ENCODE assay signal across 14 cellular contexts in the genomic region with DNA sequence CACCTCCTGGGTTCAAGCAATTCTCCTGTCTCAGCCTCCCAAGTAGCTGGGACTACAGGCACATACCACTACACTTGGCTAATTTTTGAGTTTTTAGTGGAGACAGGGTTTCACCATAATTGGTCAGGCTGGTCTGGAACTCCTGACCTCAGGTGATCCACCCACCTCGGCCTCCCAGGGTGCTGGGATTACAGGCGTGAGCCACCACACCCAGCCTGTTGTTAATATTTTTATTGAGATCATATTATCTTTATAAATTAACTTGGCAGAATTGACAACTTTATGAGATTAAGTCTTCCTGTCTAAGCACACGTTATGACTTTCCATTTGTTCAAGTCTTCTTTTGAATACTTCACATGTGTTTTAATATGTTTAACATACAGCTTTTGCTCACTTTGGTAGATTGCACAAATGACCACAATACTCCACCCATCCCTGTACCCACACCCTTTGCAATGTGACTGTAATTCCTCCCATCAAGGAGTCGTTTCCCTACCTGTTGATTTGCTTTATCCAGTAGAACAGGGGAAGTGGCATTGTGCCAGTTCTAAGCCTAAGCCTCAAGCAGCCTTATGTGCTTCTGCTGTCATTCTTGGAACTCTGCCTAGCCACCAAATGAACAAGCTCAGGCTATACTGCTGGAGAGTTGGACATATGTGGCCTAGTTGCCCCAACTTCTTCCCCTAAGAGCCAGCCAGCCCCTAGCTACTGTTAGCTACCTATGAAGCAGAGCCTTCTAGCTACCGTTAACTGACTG. TPM values are rescaled to one million over a fixed set of nuclear protein-coding genes. Genes with fewer than 3 reads are reported as not detected.
DNase-seq lines count a peak whose midpoint lies in the region; FAIRE-seq and TF ChIP-seq lines count a peak whose summit lies in the region.
"Had no signal": no experiment of that assay in that cellular context is flagged by ENCODE, and none has a peak within 500 bp of the region (broad histone marks: within the 10 kb centered on the region; RNA-seq: fewer than 3 reads in every experiment).

No MANE protein-coding gene starts in this region.

- H3K27me3 Mint-ChIP-seq in astrocyte (ENCODE audit: low read depth, unreplicated experiment) = no peaks in the 10 kb centered on the region
- H3K27me3 Mint-ChIP-seq in activated naive CD4-positive, alpha-beta T cell treated with anti-CD3 and anti-CD28 coated beads, Interleukin-2, amount 10 ng/mL, durations not matched to agents 7 days and 5 days = no peaks in the 10 kb centered on the region

- DNase-seq in DMS 273 treated with DMSO at 0.1 percent for 48 hours (lab: John Stamatoyannopoulos, UW) = peak; percentile 87
- DNase-seq in astrocyte (ENCODE audit: low read depth) = peak; percentile 43
- peak; percentile 64 for DNase-seq in glomerular visceral epithelial cell (ENCODE audit: extremely low spot score)
- no peak for DNase-seq in SHP77 treated with DMSO at 0.1 percent for 48 hours (lab: John Stamatoyannopoulos, UW)
- no peak for DNase-seq in activated naive CD4-positive, alpha-beta T cell treated with anti-CD3 and anti-CD28 coated beads, Interleukin-2, amount 10 ng/mL, durations not matched to agents 7 days and 5 days
- DNase-seq in T-helper 1 cell = no peak
- DNase-seq in NCI-H187 treated with DMSO at 0.1 percent for 48 hours (lab: John Stamatoyannopoulos, UW) = no peak
- DNase-seq: activated CD4-positive, alpha-beta T cell treated with anti-CD3 and anti-CD28 coated beads for 48 hours; activated naive CD4-positive, alpha-beta T cell treated with Interleukin-2 at 50 U/mL for 16 hours; effector memory CD4-positive, alpha-beta T cell; MG63; stimulated activated CD4-positive, alpha-beta T cell treated with anti-CD3 and anti-CD28 coated beads, Interleukin-4, amount 100 ng/mL, for 1 hour had no signal

- H3K4me3 ChIP-seq in astrocyte (ENCODE audit: insufficient read depth, low read depth, low read length) = no peak overlapping the region
- H3K4me3 ChIP-seq: MG63 had no signal

- no peaks in the 10 kb centered on the region for H3K9me3 ChIP-seq in KOPT-K1 (ENCODE audit: insufficient read depth, low read length, poor library complexity, severe bottlenecking)
- H3K9me3 ChIP-seq in astrocyte (ENCODE audit: insufficient read depth, low read depth, low read length) = no peaks in the 10 kb centered on the region
- H3K9me3 ChIP-seq: MG63 had no signal

- no peaks in the 10 kb centered on the region for H4K20me1 ChIP-seq in astrocyte (ENCODE audit: insufficient read depth, low read length)

- no peaks in the 10 kb centered on the region for H3K9me3 Mint-ChIP-seq in astrocyte (ENCODE audit: unreplicated experiment)
- no peaks in the 10 kb centered on the region for H3K9me3 Mint-ChIP-seq in activated naive CD4-positive, alpha-beta T cell treated with anti-CD3 and anti-CD28 coated beads, Interleukin-2, amount 10 ng/mL, durations not matched to agents 7 days and 5 days

- H3K27ac ChIP-seq in KOPT-K1 (ENCODE audit: low read depth, low read length, poor library complexity, severe bottlenecking) (peak overlapping the region; percentile 90), astrocyte (ENCODE audit: low read depth, low read length) (no peak overlapping the region)

- no peak overlapping the region for H2AFZ ChIP-seq in astrocyte (ENCODE audit: low read depth, low read length)

- H3K4me3 Mint-ChIP-seq in astrocyte (ENCODE audit: unreplicated experiment) = no peak overlapping the region
- no peak overlapping the region for H3K4me3 Mint-ChIP-seq in activated naive CD4-positive, alpha-beta T cell treated with anti-CD3 and anti-CD28 coated beads, Interleukin-2, amount 10 ng/mL, durations not matched to agents 7 days and 5 days
- H3K4me3 Mint-ChIP-seq: CD14-positive monocyte had no signal

- CTCF ChIA-PET in activated naive CD4-positive, alpha-beta T cell treated with anti-CD3 and anti-CD28 coated beads, Interleukin-2, amount 10 ng/mL, durations not matched to agents 7 days and 5 days (lab: Charles Lee) = interaction anchor here (0.8 to 2.0 kb wide), 2 partner anchors 9 to 10 kb away, joined by 5 to 8 read pairs; no protein-coding TSS in a partner anchor

- H3K4me1 ChIP-seq in astrocyte (ENCODE audit: insufficient read depth, low read length) = peaks cover 4% of the 10 kb centered on the region

- no peak overlapping the region for H3K4me2 ChIP-seq in astrocyte (ENCODE audit: low read length)

- H3K36me3 ChIP-seq in KOPT-K1 (ENCODE audit: insufficient read depth, low read length) (peaks cover 72% of the 10 kb centered on the region), astrocyte (ENCODE audit: insufficient read depth, low read length) (no peaks in the 10 kb centered on the region)

- no peak for FAIRE-seq in astrocyte (lab: Jason Lieb, UNC)

- H3K36me3 Mint-ChIP-seq in astrocyte (ENCODE audit: low read depth, unreplicated experiment) = peaks cover 6% of the 10 kb centered on the region
- peaks cover 4% of the 10 kb centered on the region for H3K36me3 Mint-ChIP-seq in activated naive CD4-positive, alpha-beta T cell treated with anti-CD3 and anti-CD28 coated beads, Interleukin-2, amount 10 ng/mL, durations not matched to agents 7 days and 5 days

- H3K27ac Mint-ChIP-seq in astrocyte (ENCODE audit: unreplicated experiment) = no peak overlapping the region
- H3K27ac Mint-ChIP-seq in activated naive CD4-positive, alpha-beta T cell treated with anti-CD3 and anti-CD28 coated beads, Interleukin-2, amount 10 ng/mL, durations not matched to agents 7 days and 5 days = no peak overlapping the region
- H3K27ac Mint-ChIP-seq: CD14-positive monocyte had no signal

- no peaks in the 10 kb centered on the region for H3K27me3 ChIP-seq in astrocyte (ENCODE audit: insufficient read depth, low read length)
- H3K27me3 ChIP-seq: MG63 had no signal

- H3K4me1 Mint-ChIP-seq in astrocyte (ENCODE audit: low read depth, unreplicated experiment) = no peaks in the 10 kb centered on the region
- peaks cover 3% of the 10 kb centered on the region for H3K4me1 Mint-ChIP-seq in activated naive CD4-positive, alpha-beta T cell treated with anti-CD3 and anti-CD28 coated beads, Interleukin-2, amount 10 ng/mL, durations not matched to agents 7 days and 5 days

- TF ChIP-seq CTCF in astrocyte (IDR thresholded peaks at IDR 0.05; ENCODE audit: insufficient read depth, low read depth, low read length) = no peak

- no peak overlapping the region for H3K9ac ChIP-seq in astrocyte (ENCODE audit: low read length)

- no peaks in the 10 kb centered on the region for H3K79me2 ChIP-seq in astrocyte (ENCODE audit: insufficient read depth, low read length)

RNA-seq across cellular contexts. Expression of gene XYLB, which starts 8.2 kb away (rescaled TPM):
- total RNA-seq in astrocyte = 1.4 and 2.3 TPM in 2 replicates

Comparison
In these comparisons a context has a peak if more than half of its experiments do, and no peak if none do; other contexts are left out.
1. DNase-seq: peak in DMS 273 treated with DMSO at 0.1 percent for 48 hours (single experiment), astrocyte (single experiment) and glomerular visceral epithelial cell (single experiment); none in SHP77 treated with DMSO at 0.1 percent for 48 hours (single experiment), activated naive CD4-positive, alpha-beta T cell treated with anti-CD3 and anti-CD28 coated beads, Interleukin-2, amount 10 ng/mL, durations not matched to agents 7 days and 5 days (single experiment), T-helper 1 cell (0 of 5) and NCI-H187 treated with DMSO at 0.1 percent for 48 hours (single experiment).